Comparison of ENCODE assay signal across 7 cellular contexts in genomic region chr6:116352515-116353471, GRCh38. TPM values are rescaled to one million over a fixed set of nuclear protein-coding genes. Genes with fewer than 3 reads are reported as not detected.
DNase-seq lines count a peak whose midpoint lies in the region; ATAC-seq and TF ChIP-seq lines count a peak whose summit lies in the region.

No MANE protein-coding gene starts in this region.

- no peak for TF ChIP-seq POLR2A in tibial nerve (IDR thresholded peaks at IDR 0.05)

- POLR2A ChIA-PET in GM10248 (lab: Yijun Ruan, JAX): no interaction called here

- H3K9me3 ChIP-seq in tibial nerve: no peaks in the 10 kb centered on the region

- peak overlapping the region; percentile 54 to 85 (median 74) for H3K27ac ChIP-seq in tibial nerve

- CTCF ChIA-PET in GM10248 (lab: Yijun Ruan, JAX): interaction anchor here (1.0 to 3.9 kb wide), 11 partner anchors 9 to 208 kb away, joined by 3 to 17 read pairs (median 4); no protein-coding TSS in a partner anchor

- TF ChIP-seq CTCF in foreskin fibroblast (IDR thresholded peaks at IDR 0.05; ENCODE audit: low read depth, low read length): no peak
- no peak for TF ChIP-seq CTCF in tibial nerve (IDR thresholded peaks at IDR 0.05)
- no peak for TF ChIP-seq CTCF in GM10248 (IDR thresholded peaks at IDR 0.05; ENCODE audit: control extremely low read depth, extremely low read depth, low read depth, missing control alignments)

- no peak overlapping the region for H3K4me3 ChIP-seq in foreskin fibroblast (ENCODE audit: low read depth in 1 of 2, low read length in 2 of 2)
- no peak overlapping the region for H3K4me3 ChIP-seq in tibial nerve

- WGBS in tibial nerve, 2 donors: 40 to 41% methylated on average over 3 of the region's 3 CpGs

- H3K4me1 ChIP-seq in tibial nerve: peaks cover 0 to 59% (median 21%) of the 10 kb centered on the region in 4 donors

- DNase-seq in foreskin fibroblast (peak; percentile 53 to 76), tibial nerve (ENCODE audit: low spot score in 2 of 2) (peak in 1 of 2 donors; percentile 30), NCI-H2227 treated with DMSO at 0.1 percent for 48 hours (lab: John Stamatoyannopoulos, UW) (no peak), NCI-H1105 treated with DMSO at 0.1 percent for 48 hours (lab: John Stamatoyannopoulos, UW) (no peak), GM10248 (ENCODE audit: extremely low spot score) (no peak)

- H3K27me3 ChIP-seq in tibial nerve: no peaks in the 10 kb centered on the region

- no peaks in the 10 kb centered on the region for H3K36me3 ChIP-seq in tibial nerve

- ATAC-seq in GM19463 (IDR thresholded peaks at IDR 0.05; ENCODE audit: unreplicated experiment): peak; percentile 85
- peak; percentile 75 for ATAC-seq in HG03439 (IDR thresholded peaks at IDR 0.05; ENCODE audit: unreplicated experiment)

- TF ChIP-seq EP300 in tibial nerve (IDR thresholded peaks at IDR 0.05): peak; percentile 14 to 71

RNA-seq across cellular contexts. Expression of gene DSE, which starts 18.0 kb away (rescaled TPM):
- total RNA-seq in tibial nerve: 10 to 100 TPM; 79.5 to 95.5 (median 81.7) TPM

Comparison
In these comparisons a context has a peak if more than half of its experiments do, and no peak if none do; other contexts are left out.
1. DNase-seq: peak in foreskin fibroblast (2 of 2); none in NCI-H2227 treated with DMSO at 0.1 percent for 48 hours (single experiment), NCI-H1105 treated with DMSO at 0.1 percent for 48 hours (single experiment) and GM10248 (single experiment).